ENCODE assay signal across 31 cellular contexts in the genomic region with DNA sequence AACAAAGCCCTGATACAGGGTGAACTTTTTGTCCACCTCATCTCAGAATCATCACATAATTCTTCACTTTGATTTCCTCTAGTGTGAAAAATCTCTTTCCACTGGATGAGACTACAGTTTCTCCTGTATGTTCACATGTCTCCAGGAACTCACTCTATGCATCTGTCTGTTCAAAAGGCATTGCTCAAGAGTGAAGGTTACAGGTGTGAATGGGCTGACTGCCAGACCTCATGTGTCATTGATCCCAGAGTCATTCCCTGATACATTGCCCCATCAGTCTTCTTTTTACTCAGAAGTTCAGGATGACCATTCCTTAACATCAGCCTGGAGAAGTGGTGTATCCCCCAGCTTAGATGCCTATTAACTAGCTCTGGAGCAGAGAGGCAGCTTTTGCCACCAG. TPM values are rescaled to one million over a fixed set of nuclear protein-coding genes. Genes with fewer than 3 reads are reported as not detected.
DNase-seq lines count a peak whose midpoint lies in the region; ATAC-seq, FAIRE-seq and TF ChIP-seq lines count a peak whose summit lies in the region.
"Had no signal": no experiment of that assay in that cellular context is flagged by ENCODE, and none has a peak within 500 bp of the region (broad histone marks: within the 10 kb centered on the region; RNA-seq: fewer than 3 reads in every experiment).

No MANE protein-coding gene starts in this region.

- no peaks in the 10 kb centered on the region for H3K9me3 Mint-ChIP-seq in Calu3 (ENCODE audit: low read depth, unreplicated experiment)
- H3K9me3 Mint-ChIP-seq: GM23338 had no signal

- H3K4me2 ChIP-seq in PC-3 (ENCODE audit: low read length) (no peak overlapping the region), HepG2 (ENCODE audit: low read depth, low read length) (no peak overlapping the region)
- H3K4me2 ChIP-seq: GM23338, SK-N-SH had no signal

- CTCF ChIA-PET in Calu3 (lab: Charles Lee) (no interaction called here), PC-3 (lab: Charles Lee) (no interaction called here), HepG2 (lab: Yijun Ruan, JAX; ENCODE audit: low intra/inter-chr PET ratio, low total read pairs) (no interaction called here)

- H3K27me3 ChIP-seq in PC-3 (ENCODE audit: low read length) (no peaks in the 10 kb centered on the region), HepG2 (ENCODE audit: control insufficient read depth in 1 of 2, insufficient read depth in 2 of 2, low read length in 2 of 2) (peaks cover 0 to 15% of the 10 kb centered on the region in 2 experiments; a peak in 4 of 5 replicates)

- BruUV-seq in Calu3 (replicated peaks; lab: Mats Ljungman, UMichigan) (no TSS peak), PC-3 (replicated peaks; lab: Mats Ljungman, UMichigan) (no TSS peak), HepG2 (replicated peaks; lab: Mats Ljungman, UMichigan) (no TSS peak)

- H3K4me1 Mint-ChIP-seq in Calu3 (ENCODE audit: low read depth, unreplicated experiment), result peaks cover 34% of the 10 kb centered on the region

- no peak for TF ChIP-seq CTCF in Calu3 (IDR thresholded peaks at IDR 0.05; ENCODE audit: unreplicated experiment)
- no peak for TF ChIP-seq CTCF in PC-3 (conservative IDR thresholded peaks at IDR 0.05; ENCODE audit: low read depth, low read length)
- TF ChIP-seq CTCF in HepG2 (CRISPR knock-in tag; IDR thresholded peaks at IDR 0.05), result no peak

- TF ChIP-seq EP300 in HepG2 (IDR thresholded peaks at IDR 0.05; ENCODE audit: low read depth in 2 of 2, low read length in 2 of 2) (no peak), HepG2 (CRISPR knock-in tag; IDR thresholded peaks at IDR 0.05; ENCODE audit: borderline replicate concordance) (no peak)

- peak overlapping the region; percentile 16 for H3K27ac Mint-ChIP-seq in Calu3 (ENCODE audit: unreplicated experiment)
- H3K27ac Mint-ChIP-seq: GM23338 had no signal

- H3K4me3 ChIP-seq in PC-3 (ENCODE audit: low read length) (no peak overlapping the region), HepG2 (replicated peaks in 1 of 3; ENCODE audit: insufficient read depth in 1 of 3, low read depth in 2 of 3, low read length in 3 of 3) (no peak overlapping the region)
- H3K4me3 ChIP-seq: GM23338, HAP-1, K562 had no signal

- in situ Hi-C loops in HepG2 (cut with HindIII; ENCODE audit: extremely low pct_ligation_motif_present, low pct_unique_long_range_greater_than_20kb), result no loop called here

- ATAC-seq in PC-3, result no peak
- ATAC-seq in HepG2, result no peak
- no peak for ATAC-seq in left lobe of liver
- ATAC-seq: GM23338, K562, Panc1 had no signal

- H3F3A ChIP-seq in PC-3 (ENCODE audit: low read length, unreplicated experiment), result no peaks in the 10 kb centered on the region

- intact Hi-C loops in Calu3 (cut with micrococcal nuclease; ENCODE audit: unreplicated experiment) (loop anchor here (5.0 kb wide), 1 partner anchor 50 kb away; no protein-coding TSS in a partner anchor), PC-3 (cut with micrococcal nuclease) (no loop called here), HepG2 (cut with micrococcal nuclease; ENCODE audit: unreplicated experiment) (loop anchor here (10.0 kb wide), 1 partner anchor 58 kb away; a partner anchor contains a TSS), posterior vena cava (cut with DNase I) (no loop called here)

- no peak for FAIRE-seq in HepG2 (lab: Jason Lieb, UNC)
- FAIRE-seq: D721Med, GM18507, K562 had no signal

- H3K9me2 ChIP-seq in PC-3 (replicated peaks; ENCODE audit: low read length), result no peaks in the 10 kb centered on the region
- H3K9me2 ChIP-seq: SK-N-SH had no signal

- peaks cover 22% of the 10 kb centered on the region for H3K4me1 ChIP-seq in PC-3 (ENCODE audit: insufficient read depth, low read length)
- peaks cover 16% of the 10 kb centered on the region for H3K4me1 ChIP-seq in HepG2 (ENCODE audit: insufficient read depth, low read length)
- H3K4me1 ChIP-seq: HAP-1 had no signal

- no peaks in the 10 kb centered on the region for H3K36me3 ChIP-seq in PC-3 (ENCODE audit: low read depth, low read length)
- no peaks in the 10 kb centered on the region for H3K36me3 ChIP-seq in HepG2 (replicated peaks in 1 of 2; ENCODE audit: control insufficient read depth in 1 of 2, insufficient read depth in 2 of 2, low read length in 2 of 2)
- H3K36me3 ChIP-seq: HAP-1 had no signal

- DNase-seq in Calu3 (peak; percentile 17), PC-3 (peak; percentile 51), epithelial cell of prostate (ENCODE audit: low read depth, low spot score) (peak; percentile 83), HepG2 (ENCODE audit: low spot score) (no peak), posterior vena cava (ENCODE audit: low spot score) (no peak), left lobe of liver (ENCODE audit: low spot score) (no peak), NCI-H226 (no peak), globus pallidus (ENCODE audit: low spot score) (no peak)
- DNase-seq: Kasumi-1, MV-4-11, NCI-H1105 treated with DMSO at 0.1 percent for 48 hours, NCI-H146, NCI-H1930, NCI-H2107, NCI-H2227 treated with DMSO at 0.1 percent for 48 hours, NCI-H510A, NCI-H69, SIG-M5, SK-N-SH, SW 1271 had no signal

- POLR2A ChIA-PET in PC-3 (lab: Charles Lee; ENCODE audit: unreplicated experiment) (no interaction called here), HepG2 (lab: Yijun Ruan, JAX) (no interaction called here)

- TF ChIP-seq POLR2A in HepG2 (IDR thresholded peaks at IDR 0.05; ENCODE audit: insufficient read depth in 1 of 2, low read depth in 2 of 2, low read length in 2 of 2), result no peak

- H3K36me3 Mint-ChIP-seq in Calu3 (ENCODE audit: insufficient read depth, unreplicated experiment), result peaks cover 15% of the 10 kb centered on the region

- no peak overlapping the region for H3K4me3 Mint-ChIP-seq in Calu3 (ENCODE audit: low read depth, unreplicated experiment)
- H3K4me3 Mint-ChIP-seq: GM23338 had no signal

- no peak overlapping the region for H2AFZ ChIP-seq in PC-3 (ENCODE audit: low read length)
- no peak overlapping the region for H2AFZ ChIP-seq in HepG2 (ENCODE audit: low read length)
- H2AFZ ChIP-seq: GM23338 had no signal

- peaks cover 11% of the 10 kb centered on the region for H3K79me2 ChIP-seq in PC-3 (ENCODE audit: low read length)
- H3K79me2 ChIP-seq in HepG2 (ENCODE audit: insufficient read depth, low read length), result no peaks in the 10 kb centered on the region

- H3K27ac ChIP-seq in PC-3 (ENCODE audit: low read length) (no peak overlapping the region), epithelial cell of prostate (peak overlapping the region; percentile 69), HepG2 (ENCODE audit: extremely low read length, insufficient read depth, low read length) (no peak overlapping the region)

- H3K27me3 Mint-ChIP-seq in Calu3 (ENCODE audit: unreplicated experiment), result no peaks in the 10 kb centered on the region

- no peaks in the 10 kb centered on the region for H4K20me1 ChIP-seq in PC-3 (ENCODE audit: low read length)
- no peaks in the 10 kb centered on the region for H4K20me1 ChIP-seq in HepG2 (ENCODE audit: insufficient read depth, low read length)

- H3K9me3 ChIP-seq in PC-3 (ENCODE audit: low read length) (no peaks in the 10 kb centered on the region), HepG2 (ENCODE audit: low read length) (no peaks in the 10 kb centered on the region)
- H3K9me3 ChIP-seq: HAP-1, SK-N-SH had no signal

- no peak for TF ChIP-seq RAD21 in HepG2 (CRISPR knock-in tag; IDR thresholded peaks at IDR 0.05)

- H3K9ac ChIP-seq in PC-3 (ENCODE audit: low read length) (no peak overlapping the region), HepG2 (ENCODE audit: insufficient read depth, low read depth, low read length) (no peak overlapping the region)
- H3K9ac ChIP-seq: SK-N-SH had no signal

RNA-seq across cellular contexts. Expression of a gene that starts 4.4 kb away (rescaled TPM):
- total RNA-seq in Calu3 (2022) (6.4 and 9.8 TPM in 2 replicates), PC-3 (2014; rRNA removed) (11.1 and 14.6 TPM in 2 replicates), HepG2 (2016; rRNA removed; fragmentation: Illumina TruSeq; extraction: Trizol) (0.21 and 0.38 TPM in 2 replicates), posterior vena cava (under 1 TPM; 0.32 to 0.43 TPM), left lobe of liver (0.03 TPM)
- 0.09 TPM in 1 of 2 replicates, not detected in the other for total RNA-seq in HepG2 (2016; cell fraction: cytosol; rRNA removed; fragmentation: Illumina TruSeq; extraction: Trizol; ENCODE audit: low read depth)
- 0.15 and 0.28 TPM in 2 replicates for total RNA-seq in HepG2 (2016; cell fraction: insoluble cytoplasmic fraction; rRNA removed; fragmentation: Illumina TruSeq; extraction: Trizol)
- 0.07 and 0.12 TPM in 2 replicates for total RNA-seq in HepG2 (2016; cell fraction: membrane; rRNA removed; fragmentation: Illumina TruSeq; extraction: Trizol)
- total RNA-seq in HepG2 (2016; cell fraction: nucleus; rRNA removed; fragmentation: Illumina TruSeq; extraction: Trizol), result 0.41 and 0.59 TPM in 2 replicates
- 0.05 and 0.07 TPM in 2 replicates for polyA plus RNA-seq in HepG2 (2011; rRNA removed)
- 0.04 and 0.06 TPM in 2 replicates for polyA plus RNA-seq in HepG2 (2011; cell fraction: cytosol; rRNA removed)
- polyA plus RNA-seq in HepG2 (2011; cell fraction: nucleus; rRNA removed), result 0.02 and 0.03 TPM in 2 replicates
- polyA plus RNA-seq in HepG2 (2012), result 0.03 and 0.11 TPM in 2 replicates
- polyA plus RNA-seq in HepG2 (2016; cell fraction: cytosol; fragmentation: Illumina TruSeq; extraction: Trizol; ENCODE audit: low read depth), result 0.03 TPM in 1 of 2 replicates, not detected in the other
- polyA plus RNA-seq in HepG2 (2016; cell fraction: insoluble cytoplasmic fraction; fragmentation: Illumina TruSeq; extraction: Trizol; ENCODE audit: low read depth), result 0.11 and 0.25 TPM in 2 replicates
- 0.06 and 0.42 TPM in 2 replicates for polyA plus RNA-seq in HepG2 (2016; cell fraction: membrane; fragmentation: Illumina TruSeq; extraction: Trizol; ENCODE audit: low read depth)
- polyA plus RNA-seq in HepG2 (2016; cell fraction: nucleus; fragmentation: Illumina TruSeq; extraction: Trizol; ENCODE audit: insufficient read depth, low read depth), result 0.23 and 0.33 TPM in 2 replicates
- polyA minus RNA-seq in HepG2 (2011; rRNA and poly(A)+ RNA removed; ENCODE audit: low replicate concordance), result 0.06 TPM in 1 of 2 replicates, not detected in the other
- polyA minus RNA-seq in HepG2 (2011; cell fraction: cytosol; rRNA and poly(A)+ RNA removed), result 0.26 TPM in 1 of 2 replicates, not detected in the other
- 0.25 TPM in 1 of 2 replicates, not detected in the other for polyA minus RNA-seq in HepG2 (2011; cell fraction: nucleus; rRNA and poly(A)+ RNA removed)
- total RNA-seq: A172, Daoy, G401, M059J had no signal
- polyA plus RNA-seq: BJ, SK-N-SH had no signal

RNA-seq across cellular contexts. Expression of a gene that starts 55.3 kb away (rescaled TPM):
- total RNA-seq in Calu3 (2022) (31.5 and 42.4 TPM in 2 replicates), PC-3 (2014; rRNA removed) (4.8 and 6.9 TPM in 2 replicates), HepG2 (2016; rRNA removed; fragmentation: Illumina TruSeq; extraction: Trizol) (19.6 and 24.9 TPM in 2 replicates), posterior vena cava (1 to 10 TPM; 2.6 to 4.2 TPM), left lobe of liver (4.6 TPM)
- 1.7 and 2.0 TPM in 2 replicates for total RNA-seq in HepG2 (2016; cell fraction: cytosol; rRNA removed; fragmentation: Illumina TruSeq; extraction: Trizol; ENCODE audit: low read depth)
- total RNA-seq in HepG2 (2016; cell fraction: insoluble cytoplasmic fraction; rRNA removed; fragmentation: Illumina TruSeq; extraction: Trizol), result 18.2 and 26.4 TPM in 2 replicates
- total RNA-seq in HepG2 (2016; cell fraction: membrane; rRNA removed; fragmentation: Illumina TruSeq; extraction: Trizol), result 8.8 and 11.1 TPM in 2 replicates
- 30.9 and 35.0 TPM in 2 replicates for total RNA-seq in HepG2 (2016; cell fraction: nucleus; rRNA removed; fragmentation: Illumina TruSeq; extraction: Trizol)
- 7.2 and 7.9 TPM in 2 replicates for polyA plus RNA-seq in HepG2 (2011; rRNA removed)
- polyA plus RNA-seq in HepG2 (2011; cell fraction: cytosol; rRNA removed), result 3.7 and 6.8 TPM in 2 replicates
- 3.3 and 3.8 TPM in 2 replicates for polyA plus RNA-seq in HepG2 (2011; cell fraction: nucleus; rRNA removed)
- 19.0 and 19.4 TPM in 2 replicates for polyA plus RNA-seq in HepG2 (2012)
- polyA plus RNA-seq in HepG2 (2016; cell fraction: cytosol; fragmentation: Illumina TruSeq; extraction: Trizol; ENCODE audit: low read depth), result 0.86 and 0.89 TPM in 2 replicates
- polyA plus RNA-seq in HepG2 (2016; cell fraction: insoluble cytoplasmic fraction; fragmentation: Illumina TruSeq; extraction: Trizol; ENCODE audit: low read depth), result 11.6 and 13.5 TPM in 2 replicates
- polyA plus RNA-seq in HepG2 (2016; cell fraction: membrane; fragmentation: Illumina TruSeq; extraction: Trizol; ENCODE audit: low read depth), result 3.0 and 3.5 TPM in 2 replicates
- polyA plus RNA-seq in HepG2 (2016; cell fraction: nucleus; fragmentation: Illumina TruSeq; extraction: Trizol; ENCODE audit: insufficient read depth, low read depth), result 27.0 and 28.4 TPM in 2 replicates
- polyA minus RNA-seq in HepG2 (2011; rRNA and poly(A)+ RNA removed; ENCODE audit: low replicate concordance), result under 0.01 and 15.2 TPM in 2 replicates
- 19.0 and 23.5 TPM in 2 replicates for polyA minus RNA-seq in HepG2 (2011; cell fraction: cytosol; rRNA and poly(A)+ RNA removed)
- 20.3 and 24.9 TPM in 2 replicates for polyA minus RNA-seq in HepG2 (2011; cell fraction: nucleus; rRNA and poly(A)+ RNA removed)
- total RNA-seq: A172, G401, M059J had no signal
- polyA plus RNA-seq: BJ, SK-N-SH had no signal

Comparison
In these comparisons a context has a peak if more than half of its experiments do, and no peak if none do; other contexts are left out.
1. DNase-seq: peak in Calu3 (single experiment), PC-3 (single experiment) and epithelial cell of prostate (single experiment); none in HepG2 (single experiment), posterior vena cava (single experiment), left lobe of liver (single experiment), NCI-H226 (single experiment) and globus pallidus (single experiment).
2. intact Hi-C loops: an anchor here in Calu3 (5.0 kb wide) and HepG2 (10.0 kb wide); none called in PC-3 and posterior vena cava.